1 cellular context compared by ENCODE assay signal in genomic region chr1:6625579-6626149, GRCh38.
TF ChIP-seq lines count a peak whose summit lies in the region.

No MANE protein-coding gene starts in this region.

TF ChIP-seq in H1, 55 proteins besides CTCF, POLR2A, EP300 and RAD21:
- no peak for TF ChIP-seq CHD2 (IDR thresholded peaks at IDR 0.05; ENCODE audit: low read length)
- TF ChIP-seq ASH2L (IDR thresholded peaks at IDR 0.05; ENCODE audit: low read length): peak; percentile 10
- TF ChIP-seq RBBP5 (IDR thresholded peaks at IDR 0.05; ENCODE audit: borderline replicate concordance, low read depth, low read length): 0 out of 2 replicates have a peak, but pooled peaks have one; percentile 14
TF ChIP-seq in H1: peak in this region for 2.
